Comparison of ENCODE assay signal across 9 cellular contexts in genomic region chr2:162072976-162073775, GRCh38. TPM values are rescaled to one million over a fixed set of nuclear protein-coding genes. Genes with fewer than 3 reads are reported as not detected.
DNase-seq lines count a peak whose midpoint lies in the region; ATAC-seq, FAIRE-seq and TF ChIP-seq lines count a peak whose summit lies in the region.
"Had no signal": no experiment of that assay in that cellular context is flagged by ENCODE, and none has a peak within 500 bp of the region (broad histone marks: within the 10 kb centered on the region; RNA-seq: fewer than 3 reads in every experiment).

No MANE protein-coding gene starts in this region.

- no peaks in the 10 kb centered on the region for H3K27me3 Mint-ChIP-seq in activated CD8-positive, alpha-beta memory T cell treated with anti-CD3 and anti-CD28 coated beads, Interleukin-2, amount 10 ng/mL, durations not matched to agents 7 days and 5 days

- DNase-seq in NCI-H146 (lab: John Stamatoyannopoulos, UW) (peak; percentile 8), NCI-H146 treated with DMSO at 0.1 percent for 48 hours (lab: John Stamatoyannopoulos, UW; ENCODE audit: unreplicated experiment) (no peak), foreskin melanocyte (peak; percentile 40), pancreas (peak in 2 of 6 donors; percentile 36 to 50), SHP77 (lab: John Stamatoyannopoulos, UW) (no peak), HTR-8/SVneo (ENCODE audit: insufficient read length, low spot score) (no peak), mesenteric fat pad (ENCODE audit: low spot score) (no peak)
- DNase-seq in activated CD8-positive, alpha-beta memory T cell treated with anti-CD3 and anti-CD28 coated beads, Interleukin-2, amount 10 ng/mL, durations not matched to agents 7 days and 5 days: peak; percentile 45

- H3K4me3 Mint-ChIP-seq in activated CD8-positive, alpha-beta memory T cell treated with anti-CD3 and anti-CD28 coated beads, Interleukin-2, amount 10 ng/mL, durations not matched to agents 7 days and 5 days: peak overlapping the region; percentile 95

- TF ChIP-seq CTCF in pancreas (IDR thresholded peaks at IDR 0.05): no peak

- 24 to 28% methylated on average over 32 of the region's 32 CpGs for WGBS in pancreas, 2 donors

- H3K27ac Mint-ChIP-seq in activated CD8-positive, alpha-beta memory T cell treated with anti-CD3 and anti-CD28 coated beads, Interleukin-2, amount 10 ng/mL, durations not matched to agents 7 days and 5 days: peak overlapping the region; percentile 88

- intact Hi-C loops in pancreas (cut with DNase I): no loop called here

- ATAC-seq in activated CD8-positive, alpha-beta memory T cell treated with anti-CD3 and anti-CD28 coated beads, Interleukin-2, amount 10 ng/mL, durations not matched to agents 7 days and 5 days: peak; percentile 29
- ATAC-seq in pancreas: peak; percentile 30 to 52 (median 47)

- FAIRE-seq in pancreas (lab: Jason Lieb, UNC): no peak
- no peak for FAIRE-seq in HTR-8/SVneo (lab: Jason Lieb, UNC)
- FAIRE-seq: A204.1 had no signal

- H3K9me3 ChIP-seq in pancreas: no peaks in the 10 kb centered on the region

- no peak overlapping the region for H3K27ac ChIP-seq in pancreas

- peaks cover 50% of the 10 kb centered on the region for H3K4me1 Mint-ChIP-seq in activated CD8-positive, alpha-beta memory T cell treated with anti-CD3 and anti-CD28 coated beads, Interleukin-2, amount 10 ng/mL, durations not matched to agents 7 days and 5 days

- H3K36me3 ChIP-seq in pancreas: no peaks in the 10 kb centered on the region

- peaks cover 15% of the 10 kb centered on the region for H3K9me3 Mint-ChIP-seq in activated CD8-positive, alpha-beta memory T cell treated with anti-CD3 and anti-CD28 coated beads, Interleukin-2, amount 10 ng/mL, durations not matched to agents 7 days and 5 days (ENCODE audit: low read depth)

- peaks cover 71% of the 10 kb centered on the region for H3K36me3 Mint-ChIP-seq in activated CD8-positive, alpha-beta memory T cell treated with anti-CD3 and anti-CD28 coated beads, Interleukin-2, amount 10 ng/mL, durations not matched to agents 7 days and 5 days

- H3K27me3 ChIP-seq in pancreas: no peaks in the 10 kb centered on the region

- peaks cover 0 to 7% (median 0%) of the 10 kb centered on the region in 3 donors for H3K4me1 ChIP-seq in pancreas

- CTCF ChIA-PET in activated CD8-positive, alpha-beta memory T cell treated with anti-CD3 and anti-CD28 coated beads, Interleukin-2, amount 10 ng/mL, durations not matched to agents 7 days and 5 days (lab: Charles Lee): interaction anchor here (0.6 to 3.4 kb wide), 12 partner anchors 9 to 127 kb away, joined by 3 to 38 read pairs (median 4); no protein-coding TSS in a partner anchor

- H3K4me3 ChIP-seq in pancreas: peak overlapping the region; percentile 36 to 48 (median 42)

RNA-seq across cellular contexts. Expression of gene DPP4, which starts 0.8 kb away (rescaled TPM):
- total RNA-seq in activated CD8-positive, alpha-beta memory T cell treated with anti-CD3 and anti-CD28 coated beads, Interleukin-2, amount 10 ng/mL, durations not matched to agents 7 days and 5 days: 100 to 1,000 TPM; 106 to 115 TPM
- total RNA-seq in pancreas: 1 to 10 TPM in 5 of 6 donors, under 1 TPM in 1; 0.98 to 3.4 (median 2.4) TPM
- polyA plus RNA-seq in pancreas: 1 to 10 TPM; 1.3 to 6.4 TPM
- 6.9 TPM for total RNA-seq in mesenteric fat pad

Comparison
In these comparisons a context has a peak if more than half of its experiments do, and no peak if none do; other contexts are left out.
1. DNase-seq: peak in NCI-H146 (single experiment), activated CD8-positive, alpha-beta memory T cell treated with anti-CD3 and anti-CD28 coated beads, Interleukin-2, amount 10 ng/mL, durations not matched to agents 7 days and 5 days (single experiment) and foreskin melanocyte (single experiment); none in NCI-H146 treated with DMSO at 0.1 percent for 48 hours (single experiment), SHP77 (0 of 2), HTR-8/SVneo (single experiment) and mesenteric fat pad (single experiment).
2. RNA of gene DPP4, which starts 0.8 kb away (total RNA-seq): 106 to 115 TPM in activated CD8-positive, alpha-beta memory T cell treated with anti-CD3 and anti-CD28 coated beads, Interleukin-2, amount 10 ng/mL, durations not matched to agents 7 days and 5 days; 6.9 TPM in mesenteric fat pad (single experiment) and 0.98 to 3.4 TPM in pancreas; every median in the first group is over 10 times any median in the second.